Comparison of ENCODE assay signal across 9 cellular contexts in the genomic region with DNA sequence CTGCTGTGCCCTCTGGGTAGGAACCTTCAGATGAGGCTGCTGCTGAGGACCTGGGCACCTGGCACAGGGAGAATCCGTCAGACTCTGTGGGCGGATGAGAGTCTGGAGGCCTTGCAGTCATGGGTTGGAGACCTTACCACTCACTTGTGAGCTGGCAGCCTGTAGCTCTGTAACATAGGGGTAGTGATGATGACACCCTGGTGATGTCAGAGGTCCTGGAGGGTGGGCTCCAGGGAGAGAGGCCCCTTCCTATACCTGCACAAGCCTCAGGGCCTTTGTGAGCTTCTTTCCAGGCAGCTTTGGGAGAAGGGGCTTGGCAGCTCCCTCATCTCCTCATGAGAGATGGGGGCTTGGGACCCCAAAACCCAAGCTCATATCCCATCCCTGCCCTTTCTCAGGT. TPM values are rescaled to one million over a fixed set of nuclear protein-coding genes. Genes with fewer than 3 reads are reported as not detected.
DNase-seq lines count a peak whose midpoint lies in the region; ATAC-seq and TF ChIP-seq lines count a peak whose summit lies in the region.
"Had no signal": no experiment of that assay in that cellular context is flagged by ENCODE, and none has a peak within 500 bp of the region (broad histone marks: within the 10 kb centered on the region; RNA-seq: fewer than 3 reads in every experiment).

No MANE protein-coding gene starts in this region.

- ATAC-seq in left cardiac atrium, result no peak

- TF ChIP-seq CTCF in cardiac muscle cell (IDR thresholded peaks at IDR 0.05; ENCODE audit: low read depth, low read length) (no peak), fibroblast of the aortic adventitia (IDR thresholded peaks at IDR 0.05; ENCODE audit: insufficient read depth, low read length) (no peak), thyroid gland (IDR thresholded peaks at IDR 0.05) (no peak)

- H3K36me3 ChIP-seq in cardiac muscle cell (peaks cover 27% of the 10 kb centered on the region), thyroid gland (peaks cover 27% of the 10 kb centered on the region in 2 donors)

- no peak for TF ChIP-seq POLR2A in thyroid gland (IDR thresholded peaks at IDR 0.05)

- 68 to 86% methylated on average over 2 of the region's 2 CpGs for WGBS in thyroid gland, 2 donors

- H3K27me3 ChIP-seq in cardiac muscle cell, result no peaks in the 10 kb centered on the region
- H3K27me3 ChIP-seq in thyroid gland, result no peaks in the 10 kb centered on the region
- H3K27me3 ChIP-seq: transverse colon had no signal

- intact Hi-C loops in left cardiac atrium (cut with DNase I), result no loop called here
- intact Hi-C loops in thyroid gland (cut with DNase I), result no loop called here

- no peak for DNase-seq in cardiac muscle cell (ENCODE audit: low read depth in 1 of 2, low spot score in 1 of 2)
- no peak for DNase-seq in left cardiac atrium
- no peak for DNase-seq in fibroblast of the aortic adventitia (ENCODE audit: low read depth)
- DNase-seq in thyroid gland, result peak; percentile 17 to 18
- no peak for DNase-seq in NCI-H2107 treated with DMSO at 0.1 percent for 48 hours (lab: John Stamatoyannopoulos, UW; ENCODE audit: unreplicated experiment)
- DNase-seq in SIG-M5 treated with dmso at 0.1 percent for 504 hours (lab: John Stamatoyannopoulos, UW; ENCODE audit: unreplicated experiment), result no peak
- DNase-seq: erythroblast, NCI-H2029 treated with DMSO at 0.1 percent for 48 hours, transverse colon had no signal

- H3K9me3 ChIP-seq in cardiac muscle cell (ENCODE audit: low read depth) (no peaks in the 10 kb centered on the region), thyroid gland (no peaks in the 10 kb centered on the region)
- H3K9me3 ChIP-seq: transverse colon had no signal

- H3K27ac ChIP-seq in cardiac muscle cell (peak overlapping the region; percentile 95), thyroid gland (peak overlapping the region; percentile 92 to 99 (median 96))

- H3K4me3 ChIP-seq in cardiac muscle cell (no peak overlapping the region), fibroblast of the aortic adventitia (ENCODE audit: low read depth, low read length) (peak overlapping the region; percentile 89), thyroid gland (replicated peaks in 1 of 3) (no peak overlapping the region)

- H3K4me1 ChIP-seq in cardiac muscle cell (ENCODE audit: low read depth), result peaks cover 13% of the 10 kb centered on the region
- H3K4me1 ChIP-seq in thyroid gland, result peaks cover 32 to 41% of the 10 kb centered on the region in 2 donors

RNA-seq across cellular contexts. Expression of gene MIEF2, which starts 1.6 kb away (rescaled TPM):
- 95.7 and 101 TPM in 2 replicates for total RNA-seq in cardiac muscle cell
- 36.9 and 37.3 TPM in 2 replicates for polyA plus RNA-seq in cardiac muscle cell
- total RNA-seq in left cardiac atrium, result 10 to 100 TPM; 16.2 to 16.8 TPM
- total RNA-seq in fibroblast of the aortic adventitia (ENCODE audit: low replicate concordance), result 13.2 and 27.6 TPM in 2 replicates
- total RNA-seq in thyroid gland, result 10 to 100 TPM; 25.7 to 47.0 (median 34.9) TPM

RNA-seq across cellular contexts. Expression of gene FLII, which starts 3.6 kb away (rescaled TPM):
- total RNA-seq in cardiac muscle cell, result 227 and 303 TPM in 2 replicates
- 210 and 232 TPM in 2 replicates for polyA plus RNA-seq in cardiac muscle cell
- total RNA-seq in left cardiac atrium, result 100 to 1,000 TPM; 204 to 211 TPM
- 214 and 305 TPM in 2 replicates for total RNA-seq in fibroblast of the aortic adventitia (ENCODE audit: low replicate concordance)
- total RNA-seq in thyroid gland, result 100 to 1,000 TPM; 231 to 259 (median 241) TPM

RNA-seq across cellular contexts. Expression of gene LLGL1, which starts 36.7 kb away (rescaled TPM):
- total RNA-seq in cardiac muscle cell (81.5 and 83.8 TPM in 2 replicates), left cardiac atrium (10 to 100 TPM; 10.9 to 11.0 TPM), fibroblast of the aortic adventitia (ENCODE audit: low replicate concordance) (23.3 and 40.7 TPM in 2 replicates), thyroid gland (10 to 100 TPM; 14.5 to 19.4 (median 17.5) TPM)
- 5.9 and 7.3 TPM in 2 replicates for polyA plus RNA-seq in cardiac muscle cell

RNA-seq across cellular contexts. Expression of gene TOP3A, which starts 52.7 kb away (rescaled TPM):
- total RNA-seq in cardiac muscle cell (31.0 and 40.1 TPM in 2 replicates), left cardiac atrium (10 to 100 TPM; 12.3 to 18.1 TPM), fibroblast of the aortic adventitia (ENCODE audit: low replicate concordance) (50.0 and 213 TPM in 2 replicates), thyroid gland (10 to 100 TPM; 31.3 to 34.5 (median 32.5) TPM)
- 22.7 and 26.5 TPM in 2 replicates for polyA plus RNA-seq in cardiac muscle cell

RNA-seq across cellular contexts. Expression of gene SMCR8, which starts 53.0 kb away (rescaled TPM):
- 8.7 and 11.3 TPM in 2 replicates for total RNA-seq in cardiac muscle cell
- 2.9 and 3.9 TPM in 2 replicates for polyA plus RNA-seq in cardiac muscle cell
- total RNA-seq in left cardiac atrium, result 10 to 100 TPM; 11.8 to 12.0 TPM
- 9.2 and 17.3 TPM in 2 replicates for total RNA-seq in fibroblast of the aortic adventitia (ENCODE audit: low replicate concordance)
- total RNA-seq in thyroid gland, result 10 to 100 TPM; 16.7 to 28.3 (median 19.6) TPM

Comparison
In these comparisons a context has a peak if more than half of its experiments do, and no peak if none do; other contexts are left out.
1. DNase-seq: peak in thyroid gland (2 of 2); none in cardiac muscle cell (0 of 2), left cardiac atrium (single experiment), fibroblast of the aortic adventitia (single experiment), NCI-H2107 treated with DMSO at 0.1 percent for 48 hours (single experiment) and SIG-M5 treated with dmso at 0.1 percent for 504 hours (single experiment).